1 cellular context compared by ENCODE assay signal in genomic region chr20:61886721-61887658, GRCh38.
TF ChIP-seq lines count a peak whose summit lies in the region.

No MANE protein-coding gene starts in this region.

TF ChIP-seq in HepG2, 621 proteins besides CTCF, POLR2A, EP300 and RAD21 (continued from another document):
- TF ChIP-seq FOXA3 (CRISPR knock-in tag; IDR thresholded peaks at IDR 0.05) (peak; percentile 18; the same call in 1 of the 2 replicates), IRF2 (CRISPR knock-in tag; IDR thresholded peaks at IDR 0.05) (0 out of 2 replicates have a peak, but pooled peaks have one; percentile 24), STAG1 (CRISPR knock-in tag; IDR thresholded peaks at IDR 0.05) (peak; percentile 93), RBM39 (IDR thresholded peaks at IDR 0.05; ENCODE audit: low read depth, low read length, poor library complexity, severe bottlenecking) (no peak), MEIS1 (CRISPR knock-in tag; IDR thresholded peaks at IDR 0.05; ENCODE audit: borderline replicate concordance) (no peak), ZNF331 (CRISPR knock-in tag; IDR thresholded peaks at IDR 0.05) (no peak), FOXK1 (CRISPR knock-in tag; IDR thresholded peaks at IDR 0.05; ENCODE audit: borderline replicate concordance, low read depth) (peak; percentile 65; the same call in 1 of the 2 replicates), MNT (IDR thresholded peaks at IDR 0.05) (peak; percentile 93), ZBTB20 (CRISPR knock-in tag; IDR thresholded peaks at IDR 0.05; ENCODE audit: borderline replicate concordance, low read depth) (0 out of 2 replicates have a peak, but pooled peaks have one; percentile 32), ZNF318 (CRISPR knock-in tag; IDR thresholded peaks at IDR 0.05) (0 out of 2 replicates have a peak, but pooled peaks have one; percentile 58), ZNF883 (CRISPR knock-in tag; IDR thresholded peaks at IDR 0.05; ENCODE audit: not compliant biosample characterization) (peak; percentile 40), BHLHE40 (IDR thresholded peaks at IDR 0.05; ENCODE audit: low read length) (peak; percentile 38; the same call in 1 of the 2 replicates), SMC3 (IDR thresholded peaks at IDR 0.05; ENCODE audit: low read length) (peak; percentile 81), KDM3A (CRISPR knock-in tag; IDR thresholded peaks at IDR 0.05; ENCODE audit: low read depth) (no peak), ZBTB49 (CRISPR knock-in tag; IDR thresholded peaks at IDR 0.05; ENCODE audit: borderline replicate concordance) (no peak), ZBTB33 (CRISPR knock-in tag; IDR thresholded peaks at IDR 0.05) (peak; percentile 21; the same call in 1 of the 2 replicates), ZSCAN25 (CRISPR knock-in tag; IDR thresholded peaks at IDR 0.05) (peak; percentile 99)
